Comparison of ENCODE assay signal across 1 cellular context in genomic region chr1:1270813-1271212, GRCh38.
TF ChIP-seq lines count a peak whose summit lies in the region.

No MANE protein-coding gene starts in this region.

TF ChIP-seq in HepG2, 621 proteins besides CTCF, POLR2A, EP300 and RAD21:
- peak; percentile 23; the same call in 1 of the 2 replicates for TF ChIP-seq ZNF687 (CRISPR knock-in tag; IDR thresholded peaks at IDR 0.05)
- no peak for TF ChIP-seq HMG20B (CRISPR knock-in tag; conservative IDR thresholded peaks at IDR 0.05)
- TF ChIP-seq AGO2 (optimal IDR thresholded peaks at IDR 0.05; ENCODE audit: low read depth, low read length), result peak; percentile 51
- TF ChIP-seq ESRRA (CRISPR knock-in tag; IDR thresholded peaks at IDR 0.05; ENCODE audit: low read depth), result no peak
